In the genomic region with DNA sequence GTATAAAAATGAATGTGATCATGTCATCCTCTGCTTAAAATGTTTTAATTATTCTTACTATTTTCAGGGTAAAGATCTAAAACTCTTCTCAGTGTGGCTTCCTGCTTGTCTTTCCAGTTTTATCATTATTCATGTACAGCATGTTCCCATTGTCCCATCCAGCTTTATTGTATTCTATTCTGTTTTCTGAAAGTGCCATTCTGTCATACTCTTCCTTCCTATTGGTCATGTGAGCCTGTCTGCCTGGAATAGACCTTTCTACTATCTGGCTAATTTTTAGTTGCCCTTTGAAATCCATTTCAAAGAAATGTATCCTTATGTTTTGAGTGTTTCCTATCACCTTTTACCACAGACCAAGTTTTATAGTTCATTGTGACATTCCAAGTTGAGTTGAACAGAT, we compare ENCODE assay signal across 15 cellular contexts. TPM values are rescaled to one million over a fixed set of nuclear protein-coding genes. Genes with fewer than 3 reads are reported as not detected.
DNase-seq lines count a peak whose midpoint lies in the region; ATAC-seq and TF ChIP-seq lines count a peak whose summit lies in the region.
"Had no signal": no experiment of that assay in that cellular context is flagged by ENCODE, and none has a peak within 500 bp of the region (broad histone marks: within the 10 kb centered on the region; RNA-seq: fewer than 3 reads in every experiment).

No MANE protein-coding gene starts in this region.

- no peaks in the 10 kb centered on the region for H3K27me3 ChIP-seq in uterus
- H3K27me3 ChIP-seq: BLaER1 had no signal

- no peak for TF ChIP-seq CTCF in uterus (IDR thresholded peaks at IDR 0.05)

- peak overlapping the region; percentile 60 for H3K9ac ChIP-seq in SK-N-MC (ENCODE audit: insufficient read length)
- H3K9ac ChIP-seq: BLaER1, GM23248 had no signal

- H3K4me3 ChIP-seq in SK-N-MC (peak overlapping the region; percentile 29), uterus (no peak overlapping the region)
- H3K4me3 ChIP-seq: BLaER1, GM23248 had no signal

- peaks cover 22% of the 10 kb centered on the region for H3K36me3 ChIP-seq in SK-N-MC (ENCODE audit: insufficient read depth, low read length)
- no peaks in the 10 kb centered on the region for H3K36me3 ChIP-seq in uterus

- DNase-seq in SK-N-MC (ENCODE audit: low read depth, low spot score) (no peak), dermis blood vessel endothelial cell (peak; percentile 40), lung microvascular endothelial cell (ENCODE audit: low read depth in 2 of 2) (peak; percentile 35 to 90), substantia nigra (lab: John Stamatoyannopoulos, UW) (peak in 1 of 49 donors; percentile 24), NCI-H2081 treated with DMSO at 0.1 percent for 48 hours (lab: John Stamatoyannopoulos, UW) (no peak), uterus (no peak)
- DNase-seq: CD8-positive, alpha-beta memory T cell; GF-D8; GM23248; NCI-H2029; NCI-H510A treated with DMSO at 0.1 percent for 48 hours; SIG-M5 had no signal

- H3K9me3 ChIP-seq in SK-N-MC (ENCODE audit: low read depth, low read length) (no peaks in the 10 kb centered on the region), uterus (no peaks in the 10 kb centered on the region)

- intact Hi-C loops in uterus (cut with DNase I; ENCODE audit: low total_unique reads) = no loop called here

- peak overlapping the region; percentile 99 for H3K27ac ChIP-seq in SK-N-MC
- H3K27ac ChIP-seq in substantia nigra (ENCODE audit: low read depth, low read length, poor library complexity, severe bottlenecking) = peak overlapping the region; percentile 88
- no peak overlapping the region for H3K27ac ChIP-seq in uterus
- H3K27ac ChIP-seq: BLaER1, GM23248 had no signal

- H3K4me1 ChIP-seq in uterus = no peaks in the 10 kb centered on the region
- H3K4me1 ChIP-seq: BLaER1 had no signal

- no peak for TF ChIP-seq POLR2A in uterus (IDR thresholded peaks at IDR 0.05)

- no peak for ATAC-seq in GM19463 (IDR thresholded peaks at IDR 0.05; ENCODE audit: unreplicated experiment)
- no peak for ATAC-seq in HG03460 (IDR thresholded peaks at IDR 0.05; ENCODE audit: unreplicated experiment)

RNA-seq across cellular contexts. Expression of gene PALS1, which starts 34.9 kb away (rescaled TPM):
- total RNA-seq in dermis blood vessel endothelial cell (34.2 and 40.2 TPM in 2 replicates), lung microvascular endothelial cell (19.8 and 23.6 TPM in 2 replicates), uterus (10 to 100 TPM; 12.1 to 46.6 (median 21.6) TPM)

Comparison
In these comparisons a context has a peak if more than half of its experiments do, and no peak if none do; other contexts are left out.
1. DNase-seq: peak in dermis blood vessel endothelial cell (single experiment) and lung microvascular endothelial cell (2 of 2); none in SK-N-MC (single experiment), NCI-H2081 treated with DMSO at 0.1 percent for 48 hours (single experiment) and uterus (0 of 2).
2. H3K27ac ChIP-seq: peak in SK-N-MC (single experiment) and substantia nigra (single experiment); none in uterus (0 of 2).